Comparison of ENCODE assay signal across 17 cellular contexts in genomic region chr6:5498579-5498899, GRCh38.
DNase-seq lines count a peak whose midpoint lies in the region; ATAC-seq, FAIRE-seq and TF ChIP-seq lines count a peak whose summit lies in the region.
"Had no signal": no experiment of that assay in that cellular context is flagged by ENCODE, and none has a peak within 500 bp of the region (broad histone marks: within the 10 kb centered on the region; RNA-seq: fewer than 3 reads in every experiment).

No MANE protein-coding gene starts in this region.

- H3K9me3 Mint-ChIP-seq in activated naive CD4-positive, alpha-beta T cell treated with anti-CD3 and anti-CD28 coated beads for 36 hours: no peaks in the 10 kb centered on the region

- intact Hi-C loops in activated naive CD4-positive, alpha-beta T cell treated with anti-CD3 and anti-CD28 coated beads for 36 hours (cut with micrococcal nuclease): no loop called here
- intact Hi-C loops in sciatic nerve (cut with DNase I): no loop called here

- H3K4me3 ChIP-seq in bronchial epithelial cell (ENCODE audit: low read depth, low read length) (no peak overlapping the region), skeletal muscle satellite cell (ENCODE audit: low read length) (peak overlapping the region; percentile 29)
- H3K4me3 ChIP-seq: K562, stomach had no signal

- H3K27me3 ChIP-seq in bronchial epithelial cell (ENCODE audit: control insufficient read depth, insufficient read depth, low read length) (no peaks in the 10 kb centered on the region), skeletal muscle satellite cell (ENCODE audit: control insufficient read depth, insufficient read depth, low read length) (no peaks in the 10 kb centered on the region)
- H3K27me3 ChIP-seq: stomach had no signal

- H3K27ac Mint-ChIP-seq in activated naive CD4-positive, alpha-beta T cell treated with anti-CD3 and anti-CD28 coated beads for 36 hours: peak overlapping the region; percentile 33

- H3K4me3 Mint-ChIP-seq in activated naive CD4-positive, alpha-beta T cell treated with anti-CD3 and anti-CD28 coated beads for 36 hours: no peak overlapping the region

- H3K36me3 Mint-ChIP-seq in activated naive CD4-positive, alpha-beta T cell treated with anti-CD3 and anti-CD28 coated beads for 36 hours (ENCODE audit: low read depth): peaks cover 9% of the 10 kb centered on the region

- H3K4me2 ChIP-seq in skeletal muscle satellite cell (ENCODE audit: low read length): peak overlapping the region; percentile 79

- H3K27me3 Mint-ChIP-seq in activated naive CD4-positive, alpha-beta T cell treated with anti-CD3 and anti-CD28 coated beads for 36 hours (ENCODE audit: low read depth): no peaks in the 10 kb centered on the region

- H3K4me1 Mint-ChIP-seq in activated naive CD4-positive, alpha-beta T cell treated with anti-CD3 and anti-CD28 coated beads for 36 hours (ENCODE audit: low read depth): peaks cover 20% of the 10 kb centered on the region

- ATAC-seq in GM21390 (IDR thresholded peaks at IDR 0.05; ENCODE audit: unreplicated experiment): no peak
- no peak for ATAC-seq in sciatic nerve
- ATAC-seq: HCT116, K562, left lobe of liver had no signal

- no peaks in the 10 kb centered on the region for H3K9me3 ChIP-seq in skeletal muscle satellite cell (replicated peaks; ENCODE audit: low read length)
- H3K9me3 ChIP-seq: stomach had no signal

- FAIRE-seq in RCC 7860 (lab: Jason Lieb, UNC) (peak; percentile 82), bronchial epithelial cell (lab: Jason Lieb, UNC) (no peak)
- FAIRE-seq: K562 had no signal

- peaks cover 39% of the 10 kb centered on the region for H3K4me1 ChIP-seq in skeletal muscle satellite cell (ENCODE audit: control insufficient read depth, insufficient read depth, low read length)

- H3K36me3 ChIP-seq in bronchial epithelial cell (ENCODE audit: control insufficient read depth, insufficient read depth, low read length) (no peaks in the 10 kb centered on the region), skeletal muscle satellite cell (ENCODE audit: insufficient read depth, low read length) (no peaks in the 10 kb centered on the region)
- H3K36me3 ChIP-seq: stomach had no signal

- CTCF ChIA-PET in activated naive CD4-positive, alpha-beta T cell treated with anti-CD3 and anti-CD28 coated beads for 36 hours (lab: Charles Lee): interaction anchor here (0.6 to 0.7 kb wide), 2 partner anchors 330 to 1481 kb away, joined by 3 to 5 read pairs; no protein-coding TSS in a partner anchor

- no peak for TF ChIP-seq CTCF in bronchial epithelial cell (IDR thresholded peaks at IDR 0.05; ENCODE audit: insufficient read depth, low read length, severe bottlenecking)

- H3K9ac ChIP-seq in skeletal muscle satellite cell (ENCODE audit: low read depth, low read length): peak overlapping the region; percentile 83

- DNase-seq in activated naive CD4-positive, alpha-beta T cell treated with anti-CD3 and anti-CD28 coated beads for 36 hours: no peak
- no peak for DNase-seq in activated naive CD4-positive, alpha-beta T cell (lab: John Stamatoyannopoulos, UW)
- DNase-seq in RCC 7860 (ENCODE audit: low spot score): no peak
- DNase-seq in bronchial epithelial cell (ENCODE audit: low read depth): peak; percentile 3
- DNase-seq in midbrain (lab: John Stamatoyannopoulos, UW): no peak
- no peak for DNase-seq in sciatic nerve (ENCODE audit: low spot score)
- DNase-seq: activated CD4-positive, alpha-beta T cell treated with anti-CD3 and anti-CD28 coated beads, Interleukin-2, amount 50 U/mL, for 1 hour; effector CD4-positive, alpha-beta T cell; GF-D8; NCI-H1048; RPMI8226; stomach had no signal
